Comparison of ENCODE assay signal across 8 cellular contexts in genomic region chr14:73784065-73784987, GRCh38.
DNase-seq lines count a peak whose midpoint lies in the region; ATAC-seq and TF ChIP-seq lines count a peak whose summit lies in the region.

No MANE protein-coding gene starts in this region.

- no peaks in the 10 kb centered on the region for H3K27me3 Mint-ChIP-seq in progenitor cell of endocrine pancreas

- DNase-seq in GF-D8 (lab: John Stamatoyannopoulos, UW) (peak; percentile 60), Peyer's patch (peak in 2 of 3 donors; percentile 29 to 41), progenitor cell of endocrine pancreas (ENCODE audit: low spot score, unreplicated experiment) (no peak), NCI-H1694 (lab: John Stamatoyannopoulos, UW) (no peak), islet precursor cell (no peak)

- H3K4me1 ChIP-seq in Peyer's patch, result peaks cover 8 to 51% (median 29%) of the 10 kb centered on the region in 4 donors
- H3K4me1 ChIP-seq in esophagus (ENCODE audit: control insufficient read depth in 2 of 2, insufficient read depth in 2 of 2, low read length in 1 of 2), result peaks cover 7 to 20% of the 10 kb centered on the region in 2 donors

- peaks cover 1% of the 10 kb centered on the region for H3K36me3 Mint-ChIP-seq in progenitor cell of endocrine pancreas (ENCODE audit: insufficient read depth)

- ATAC-seq in HG02973 (IDR thresholded peaks at IDR 0.05; ENCODE audit: unreplicated experiment) (no peak), HG02642 (IDR thresholded peaks at IDR 0.05; ENCODE audit: poor library complexity, unreplicated experiment) (no peak)

- peak overlapping the region in 2 of 4 donors; percentile 8 to 82 for H3K4me3 ChIP-seq in Peyer's patch
- no peak overlapping the region for H3K4me3 ChIP-seq in esophagus (ENCODE audit: low read depth in 1 of 2, low read length in 2 of 2)

- no peak for TF ChIP-seq POLR2A in Peyer's patch (IDR thresholded peaks at IDR 0.05)

- H3K9me3 ChIP-seq in Peyer's patch (no peaks in the 10 kb centered on the region), esophagus (ENCODE audit: control insufficient read depth in 2 of 2, insufficient read depth in 1 of 2, low read depth in 1 of 2, low read length in 1 of 2) (no peaks in the 10 kb centered on the region)

- peaks cover 0 to 7% (median 0%) of the 10 kb centered on the region in 3 donors for H3K36me3 ChIP-seq in Peyer's patch
- H3K36me3 ChIP-seq in esophagus (ENCODE audit: control insufficient read depth in 2 of 2, insufficient read depth in 2 of 2, low read length in 1 of 2), result peaks cover 0 to 5% of the 10 kb centered on the region in 2 donors

- WGBS in esophagus, 2 donors, result 32% methylated on average over 10 of the region's 10 CpGs

- H3K27ac Mint-ChIP-seq in progenitor cell of endocrine pancreas, result peak overlapping the region; percentile 95

- H3K9me3 Mint-ChIP-seq in progenitor cell of endocrine pancreas (ENCODE audit: low read depth), result no peaks in the 10 kb centered on the region

- H3K27ac ChIP-seq in Peyer's patch (peak overlapping the region; percentile 95 to 99 (median 98)), esophagus (ENCODE audit: low read depth in 2 of 2, low read length in 1 of 2) (peak overlapping the region; percentile 88 to 98)

- peak overlapping the region; percentile 46 for H3K4me3 Mint-ChIP-seq in progenitor cell of endocrine pancreas (ENCODE audit: low read depth)

- peaks cover 47% of the 10 kb centered on the region for H3K4me1 Mint-ChIP-seq in progenitor cell of endocrine pancreas (ENCODE audit: low read depth)

- H3K27me3 ChIP-seq in Peyer's patch (no peaks in the 10 kb centered on the region), esophagus (ENCODE audit: control insufficient read depth in 1 of 2, insufficient read depth in 2 of 2, low read length in 2 of 2) (no peaks in the 10 kb centered on the region)

- TF ChIP-seq CTCF in Peyer's patch (IDR thresholded peaks at IDR 0.05) (peak in 1 of 6 experiments; percentile 2), progenitor cell of endocrine pancreas (IDR thresholded peaks at IDR 0.05; ENCODE audit: unreplicated experiment) (no peak)

Comparison
In these comparisons a context has a peak if more than half of its experiments do, and no peak if none do; other contexts are left out.
1. DNase-seq: peak in GF-D8 (single experiment) and Peyer's patch (2 of 3); none in progenitor cell of endocrine pancreas (single experiment), NCI-H1694 (single experiment) and islet precursor cell (single experiment).